ENCODE assay signal across 16 cellular contexts in the genomic region with DNA sequence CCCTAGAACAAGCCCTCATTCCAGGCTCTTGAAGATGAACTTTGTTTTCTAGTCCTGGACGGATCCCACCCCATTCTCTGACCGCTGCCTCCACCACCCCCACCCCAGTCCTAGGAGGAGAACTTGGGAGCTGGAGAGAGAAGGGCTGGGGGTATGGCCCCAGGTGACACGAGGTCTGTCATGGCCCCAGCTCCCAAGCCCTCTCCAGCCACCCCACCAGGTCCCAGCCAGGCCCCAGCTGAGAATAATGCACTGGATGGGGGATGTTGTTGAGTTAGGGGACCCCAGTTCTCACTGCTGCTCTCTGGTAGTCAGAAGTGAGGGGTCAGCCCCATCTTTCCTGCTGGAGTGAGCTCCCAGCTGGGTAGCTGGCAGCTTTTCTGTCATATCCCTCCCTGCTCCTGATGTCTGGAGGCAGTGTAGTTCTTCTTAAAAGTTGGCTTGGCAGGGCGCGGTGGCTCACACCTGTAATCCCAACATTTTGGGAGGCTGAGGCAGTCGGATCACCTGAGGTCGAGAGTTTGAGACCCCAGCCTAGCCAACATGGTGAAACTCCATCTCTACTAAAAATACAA. TPM values are rescaled to one million over a fixed set of nuclear protein-coding genes. Genes with fewer than 3 reads are reported as not detected.
DNase-seq lines count a peak whose midpoint lies in the region; ATAC-seq and TF ChIP-seq lines count a peak whose summit lies in the region.
"Had no signal": no experiment of that assay in that cellular context is flagged by ENCODE, and none has a peak within 500 bp of the region (broad histone marks: within the 10 kb centered on the region; RNA-seq: fewer than 3 reads in every experiment).

No MANE protein-coding gene starts in this region.

- H3K9me3 ChIP-seq in colonic mucosa (no peaks in the 10 kb centered on the region), mucosa of rectum (ENCODE audit: control insufficient read depth in 2 of 2, low read length in 2 of 2) (no peaks in the 10 kb centered on the region), stomach (no peaks in the 10 kb centered on the region)
- H3K9me3 ChIP-seq: BLaER1 treated with 17β-estradiol and CSF1 and Interleukin-3, amounts not matched to agents 10 nM and 100 nM had no signal

- no peaks in the 10 kb centered on the region for H3K36me3 Mint-ChIP-seq in T-cell

- H3K9ac ChIP-seq in colonic mucosa (ENCODE audit: low read depth in 2 of 2, low read length in 2 of 2) = peak overlapping the region in 1 of 2 donors; percentile 19
- H3K9ac ChIP-seq in mucosa of rectum (ENCODE audit: low read depth in 1 of 2, low read length in 2 of 2) = no peak overlapping the region
- H3K9ac ChIP-seq: BLaER1 treated with 17β-estradiol and CSF1 and Interleukin-3, amounts not matched to agents 10 nM and 100 nM had no signal

- TF ChIP-seq EP300 in stomach (IDR thresholded peaks at IDR 0.05) = no peak

- peaks cover 25% of the 10 kb centered on the region for H3K27me3 ChIP-seq in H7 (ENCODE audit: control insufficient read depth, insufficient read depth, low read length)
- H3K27me3 ChIP-seq in colonic mucosa = peaks cover 14% of the 10 kb centered on the region
- peaks cover 9 to 41% of the 10 kb centered on the region in 2 donors for H3K27me3 ChIP-seq in mucosa of rectum (ENCODE audit: control insufficient read depth in 2 of 2, insufficient read depth in 2 of 2, low read length in 2 of 2)
- H3K27me3 ChIP-seq in stomach = peaks cover 0 to 76% (median 18%) of the 10 kb centered on the region in 3 donors

- H3K27me3 Mint-ChIP-seq in T-cell = peaks cover 69 to 78% of the 10 kb centered on the region in 2 donors

- peak; percentile 37 for DNase-seq in H7
- no peak for DNase-seq in colonic mucosa
- no peak for DNase-seq in stomach
- DNase-seq in T-cell = no peak
- DNase-seq in activated CD4-positive, alpha-beta T cell treated with anti-CD3 and anti-CD28 coated beads for 1 hour = no peak
- no peak for DNase-seq in NCI-H1105 (lab: John Stamatoyannopoulos, UW)
- DNase-seq: anterior cingulate cortex; effector memory CD8-positive, alpha-beta T cell; NCI-H1092 treated with DMSO at 0.1 percent for 48 hours; NCI-H226; SW 1271 had no signal

- H3K27ac Mint-ChIP-seq in T-cell = no peak overlapping the region
- H3K27ac Mint-ChIP-seq: effector memory CD8-positive, alpha-beta T cell had no signal

- H3K9me3 Mint-ChIP-seq in T-cell = no peaks in the 10 kb centered on the region
- H3K9me3 Mint-ChIP-seq: effector memory CD8-positive, alpha-beta T cell had no signal

- intact Hi-C loops in colonic mucosa (cut with DNase I) = no loop called here
- intact Hi-C loops in stomach (cut with DNase I; ENCODE audit: low total_unique reads) = no loop called here

- ATAC-seq in T-cell (replicated peaks in 1 of 4) (no peak), HG03460 (IDR thresholded peaks at IDR 0.05; ENCODE audit: unreplicated experiment) (no peak)
- ATAC-seq: effector memory CD8-positive, alpha-beta T cell had no signal

- H3K4me3 ChIP-seq in H7 (ENCODE audit: insufficient read depth, low read depth, low read length) (no peak overlapping the region), colonic mucosa (no peak overlapping the region), mucosa of rectum (ENCODE audit: low read length in 2 of 2) (no peak overlapping the region), stomach (no peak overlapping the region)

- no peak for TF ChIP-seq POLR2A in stomach (IDR thresholded peaks at IDR 0.05)

- H3K36me3 ChIP-seq in H7 (replicated peaks; ENCODE audit: control insufficient read depth, insufficient read depth, low read length) (no peaks in the 10 kb centered on the region), colonic mucosa (no peaks in the 10 kb centered on the region), mucosa of rectum (ENCODE audit: control insufficient read depth in 2 of 2, insufficient read depth in 2 of 2, low read length in 2 of 2) (no peaks in the 10 kb centered on the region), stomach (no peaks in the 10 kb centered on the region)
- H3K36me3 ChIP-seq: BLaER1 treated with 17β-estradiol and CSF1 and Interleukin-3, amounts not matched to agents 10 nM and 100 nM had no signal

- TF ChIP-seq CTCF in colonic mucosa (IDR thresholded peaks at IDR 0.05) (no peak), stomach (IDR thresholded peaks at IDR 0.05) (no peak)

- peaks cover 9 to 14% (median 13%) of the 10 kb centered on the region in 3 donors for H3K4me1 Mint-ChIP-seq in T-cell

- H3K27ac ChIP-seq in colonic mucosa (peak overlapping the region; percentile 22), mucosa of rectum (ENCODE audit: low read depth in 2 of 2, low read length in 2 of 2) (peak overlapping the region; percentile 32 to 35), stomach (peak overlapping the region; percentile 36 to 93 (median 89))
- H3K27ac ChIP-seq: BLaER1 treated with 17β-estradiol and CSF1 and Interleukin-3, amounts not matched to agents 10 nM and 100 nM had no signal

- no peak overlapping the region for H3K4me3 Mint-ChIP-seq in T-cell
- H3K4me3 Mint-ChIP-seq: effector memory CD8-positive, alpha-beta T cell had no signal

- POLR2A ChIA-PET in T-cell (lab: Charles Lee) = no interaction called here

- H3K4me1 ChIP-seq in colonic mucosa = peaks cover under 1% of the 10 kb centered on the region
- peaks cover 8 to 11% of the 10 kb centered on the region in 2 donors for H3K4me1 ChIP-seq in mucosa of rectum (ENCODE audit: control insufficient read depth in 2 of 2, insufficient read depth in 2 of 2, low read length in 2 of 2)
- H3K4me1 ChIP-seq in stomach = peaks cover 16 to 78% (median 41%) of the 10 kb centered on the region in 4 donors

- 79 to 88% (median 85%) methylated on average over 7 of the region's 7 CpGs for WGBS in stomach, 5 donors

- CTCF ChIA-PET in T-cell (lab: Charles Lee) = no interaction called here

RNA-seq across cellular contexts. Expression of gene COL1A1, which starts 4.6 kb away (rescaled TPM):
- 8.2 and 9.4 TPM in 2 replicates for total RNA-seq in H7 (2014; rRNA removed; shearing (Covaris generic))
- total RNA-seq in colonic mucosa = 100 to 1,000 TPM in 1 of 2 donors, 10 to 100 TPM in 1; 74.7 to 127 TPM
- total RNA-seq in stomach = 1,000 to 10,000 TPM in 1 of 5 donors, 100 to 1,000 TPM in 3, 10 to 100 TPM in 1; 87.0 to 1,931 (median 219) TPM
- polyA plus RNA-seq in stomach = 10 to 100 TPM; 17.9 to 60.0 (median 24.9) TPM
- 10 to 100 TPM in 2 of 5 donors, 1 to 10 TPM in 3; 4.1 to 21.0 (median 6.6) TPM for total RNA-seq in T-cell

RNA-seq across cellular contexts. Expression of gene SGCA, which starts 40.2 kb away (rescaled TPM):
- 0.52 and 1.1 TPM in 2 replicates for total RNA-seq in H7 (2014; rRNA removed; shearing (Covaris generic))
- total RNA-seq in colonic mucosa = 1 to 10 TPM in 1 of 2 donors, under 1 TPM in 1; 0.89 to 5.5 TPM
- total RNA-seq in stomach = 10 to 100 TPM in 3 of 5 donors, 1 to 10 TPM in 2; 5.4 to 89.3 (median 21.4) TPM
- polyA plus RNA-seq in stomach = 10 to 100 TPM in 1 of 3 donors, 1 to 10 TPM in 2; 6.0 to 24.3 (median 8.7) TPM
- total RNA-seq in T-cell = under 1 TPM in 1 of 5 donors, not detected in 4; 0.33 TPM
- total RNA-seq: glomerular endothelial cell had no signal
- polyA plus RNA-seq: keratinocyte had no signal

RNA-seq across cellular contexts. Expression of gene PPP1R9B, which starts 55.5 kb away (rescaled TPM):
- 15.0 and 21.1 TPM in 2 replicates for total RNA-seq in H7 (2014; rRNA removed; shearing (Covaris generic))
- total RNA-seq in colonic mucosa (10 to 100 TPM; 36.6 to 43.2 TPM), stomach (10 to 100 TPM; 11.6 to 64.2 (median 22.5) TPM), T-cell (10 to 100 TPM; 69.5 to 95.9 (median 91.3) TPM)
- 10 to 100 TPM; 13.1 to 28.8 (median 14.2) TPM for polyA plus RNA-seq in stomach

Comparison
In these comparisons a context has a peak if more than half of its experiments do, and no peak if none do; other contexts are left out.
1. H3K27ac ChIP-seq: peak in every context shown above with its lines; median percentile 89 in stomach; 34 in mucosa of rectum; 22 in colonic mucosa.